In genomic region chr16:89378947-89379771, GRCh38 we compare ENCODE assay signal across 13 cellular contexts.
A peak's percentile ranks its signal among the peaks of the same experiment; 100 is the strongest.
DNase-seq lines count a peak whose midpoint lies in the region; ATAC-seq and TF ChIP-seq lines count a peak whose summit lies in the region.
"Had no signal": no experiment of that assay in that cellular context is flagged by ENCODE, and none has a peak within 500 bp of the region (broad histone marks: within the 10 kb centered on the region; RNA-seq: fewer than 3 reads in every experiment).

No MANE protein-coding gene starts in this region.

- DNase-seq in Caki2 (ENCODE audit: low read depth) (peak; percentile 59), OCI-LY7 (ENCODE audit: low spot score) (peak; percentile 34), fibroblast of gingiva (ENCODE audit: low read depth) (peak; percentile 38), DMS153 treated with DMSO at 0.1 percent for 48 hours (lab: John Stamatoyannopoulos, UW; ENCODE audit: unreplicated experiment) (no peak), NCI-H1930 (lab: John Stamatoyannopoulos, UW) (no peak), SJCRH30 (no peak)
- DNase-seq: HCEC 1CT, left colon, NCI-H1694 treated with DMSO at 0.1 percent for 48 hours, small intestine had no signal

- H3K79me2 ChIP-seq in OCI-LY7 (ENCODE audit: insufficient read depth, low read depth, low read length) (peaks cover 99% of the 10 kb centered on the region), parathyroid adenoma (peaks cover 77% of the 10 kb centered on the region)

- H3K4me2 ChIP-seq in OCI-LY7 (ENCODE audit: low read length) (peak overlapping the region; percentile 17; the same call in 1 of the 2 replicates), parathyroid adenoma (ENCODE audit: low read length) (no peak overlapping the region)

- in situ Hi-C loops in Caki2 (cut with HindIII; ENCODE audit: low pct_unique_long_range_greater_than_20kb, low sequenced_read_pairs), result no loop called here

- no TSS peak for BruUV-seq in OCI-LY7 (replicated peaks; lab: Mats Ljungman, UMichigan)

- H4K20me1 ChIP-seq in OCI-LY7 (ENCODE audit: insufficient read depth, low read length), result peaks cover 23% of the 10 kb centered on the region

- no peaks in the 10 kb centered on the region for H3K9me3 ChIP-seq in OCI-LY7 (ENCODE audit: low read length)
- H3K9me3 ChIP-seq in parathyroid adenoma (ENCODE audit: control insufficient read depth, low read length), result no peaks in the 10 kb centered on the region
- H3K9me3 ChIP-seq in SJCRH30 (replicated peaks), result no peaks in the 10 kb centered on the region

- no peak overlapping the region for H3K9ac ChIP-seq in parathyroid adenoma

- H3K4me1 ChIP-seq in OCI-LY7 (ENCODE audit: insufficient read depth, low read length, poor library complexity, severe bottlenecking) (peaks cover 42% of the 10 kb centered on the region), parathyroid adenoma (peaks cover 15% of the 10 kb centered on the region), SJCRH30 (peaks cover 3% of the 10 kb centered on the region)

- POLR2A ChIA-PET in OCI-LY7 (lab: Charles Lee), result interaction anchor here (0.7 kb wide), 1 partner anchor 106 kb away, joined by 6 read pairs; no protein-coding TSS in a partner anchor

- H2AFZ ChIP-seq in OCI-LY7 (ENCODE audit: low read length) (no peak overlapping the region), parathyroid adenoma (no peak overlapping the region)

- ATAC-seq in GM19397 (IDR thresholded peaks at IDR 0.05; ENCODE audit: unreplicated experiment), result no peak
- ATAC-seq: left colon; stimulated activated memory B cell treated with anti-CD40 and anti-IgM and Interleukin-4, amounts not matched to agents 10 μg/mL and 1 μg/mL and 100 μg/mL, for 72 hours had no signal

- no peaks in the 10 kb centered on the region for H3K9me2 ChIP-seq in OCI-LY7 (ENCODE audit: insufficient read depth, low read length)

- TF ChIP-seq CTCF in OCI-LY7 (conservative IDR thresholded peaks at IDR 0.05; ENCODE audit: low read length) (no peak), parathyroid adenoma (IDR thresholded peaks at IDR 0.05) (peak; percentile 32)

- intact Hi-C loops in OCI-LY7 (cut with micrococcal nuclease; ENCODE audit: unreplicated experiment), result no loop called here

- H3K36me3 ChIP-seq in OCI-LY7 (ENCODE audit: insufficient read depth, low read length) (peaks cover 22% of the 10 kb centered on the region), parathyroid adenoma (ENCODE audit: control insufficient read depth, insufficient read depth, low read length) (no peaks in the 10 kb centered on the region), SJCRH30 (0 out of 2 replicates have a peak, but pooled peaks cover 3% of the 10 kb centered on the region)

- H3K27me3 ChIP-seq in parathyroid adenoma (ENCODE audit: control insufficient read depth, insufficient read depth, low read length), result no peaks in the 10 kb centered on the region
- H3K27me3 ChIP-seq in SJCRH30, result no peaks in the 10 kb centered on the region

- no peak overlapping the region for H3K27ac ChIP-seq in OCI-LY7 (ENCODE audit: low read depth, low read length, poor library complexity, severe bottlenecking)
- peak overlapping the region; percentile 34 for H3K27ac ChIP-seq in parathyroid adenoma
- H3K27ac ChIP-seq in SJCRH30, result no peak overlapping the region

- CTCF ChIA-PET in OCI-LY7 (lab: Charles Lee; ENCODE audit: unreplicated experiment), result interaction anchor here (0.6 to 0.9 kb wide), 2 partner anchors 11 to 107 kb away, joined by 3 read pairs; no protein-coding TSS in a partner anchor

- H3K4me3 ChIP-seq in OCI-LY7 (ENCODE audit: low read depth, low read length, poor library complexity, severe bottlenecking) (no peak overlapping the region), parathyroid adenoma (ENCODE audit: low read depth, low read length) (no peak overlapping the region), SJCRH30 (no peak overlapping the region)

Comparison
In these comparisons a context has a peak if more than half of its experiments do, and no peak if none do; other contexts are left out.
1. DNase-seq: peak in Caki2 (single experiment), OCI-LY7 (single experiment) and fibroblast of gingiva (single experiment); none in DMS153 treated with DMSO at 0.1 percent for 48 hours (single experiment), NCI-H1930 (0 of 2) and SJCRH30 (0 of 2).